In the genomic region with DNA sequence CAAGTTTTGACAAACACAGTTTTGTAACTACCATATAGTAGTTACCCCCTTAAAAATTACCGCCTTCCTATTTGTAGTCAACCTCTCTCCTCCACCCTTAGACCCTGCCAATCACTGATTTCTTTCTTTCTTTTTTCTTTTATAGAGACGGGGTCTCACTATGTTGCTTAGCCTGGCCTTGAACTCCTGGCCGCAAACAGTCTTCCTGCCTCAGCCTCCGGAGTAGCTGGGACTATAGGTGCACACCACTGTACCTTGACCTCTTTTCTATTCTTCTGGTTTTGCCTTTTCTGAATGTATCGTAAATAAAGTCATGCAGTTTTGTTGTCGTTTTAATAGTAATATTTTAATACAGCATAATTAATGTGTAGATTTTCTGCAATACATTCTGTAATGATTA, we compare ENCODE assay signal across 29 cellular contexts.
DNase-seq lines count a peak whose midpoint lies in the region; ATAC-seq, FAIRE-seq and TF ChIP-seq lines count a peak whose summit lies in the region.
"Had no signal": no experiment of that assay in that cellular context is flagged by ENCODE, and none has a peak within 500 bp of the region (broad histone marks: within the 10 kb centered on the region; RNA-seq: fewer than 3 reads in every experiment).

No MANE protein-coding gene starts in this region.

- H3K9ac ChIP-seq in HepG2 (ENCODE audit: insufficient read depth, low read depth, low read length) = no peak overlapping the region
- H3K9ac ChIP-seq: BLaER1; BLaER1 treated with 17β-estradiol and CSF1 and Interleukin-3, amounts not matched to agents 10 nM and 100 nM had no signal

- intact Hi-C loops in HepG2 (cut with micrococcal nuclease; ENCODE audit: unreplicated experiment) = no loop called here
- intact Hi-C loops in right lobe of liver (cut with DNase I) = no loop called here

- in situ Hi-C loops in HepG2 (cut with HindIII; ENCODE audit: extremely low pct_ligation_motif_present, low pct_unique_long_range_greater_than_20kb) = no loop called here

- TF ChIP-seq POLR2A in HepG2 (IDR thresholded peaks at IDR 0.05; ENCODE audit: insufficient read depth in 1 of 2, low read depth in 2 of 2, low read length in 2 of 2) (no peak), right lobe of liver (IDR thresholded peaks at IDR 0.05) (no peak)

- peak overlapping the region; percentile 0; the same call in 1 of the 2 replicates for H3K4me2 ChIP-seq in HepG2 (ENCODE audit: low read depth, low read length)
- H3K4me2 ChIP-seq: A549; BLaER1; BLaER1 treated with 17β-estradiol and CSF1 and Interleukin-3, amounts not matched to agents 10 nM and 100 nM had no signal

- H3K4me1 ChIP-seq in HepG2 (ENCODE audit: insufficient read depth, low read length) (peaks cover 77% of the 10 kb centered on the region), right lobe of liver (peaks cover 0 to 23% (median 6%) of the 10 kb centered on the region in 4 donors)
- H3K4me1 ChIP-seq: A549; BE2C; BLaER1; BLaER1 treated with 17β-estradiol and CSF1 and Interleukin-3, amounts not matched to agents 10 nM and 100 nM had no signal

- POLR2A ChIA-PET in HepG2 (lab: Yijun Ruan, JAX) = interaction anchor here (1.5 kb wide), 1 partner anchor 9 kb away, joined by 5 read pairs; no protein-coding TSS in a partner anchor

- H3K36me3 ChIP-seq in HepG2 (replicated peaks in 1 of 2; ENCODE audit: control insufficient read depth in 1 of 2, insufficient read depth in 2 of 2, low read length in 2 of 2) (no peaks in the 10 kb centered on the region), right lobe of liver (no peaks in the 10 kb centered on the region)
- H3K36me3 ChIP-seq: BE2C; BLaER1; BLaER1 treated with 17β-estradiol and CSF1 and Interleukin-3, amounts not matched to agents 10 nM and 100 nM had no signal

- TF ChIP-seq EP300 in HepG2 (IDR thresholded peaks at IDR 0.05; ENCODE audit: low read depth in 2 of 2, low read length in 2 of 2) = no peak
- no peak for TF ChIP-seq EP300 in HepG2 (CRISPR knock-in tag; IDR thresholded peaks at IDR 0.05; ENCODE audit: borderline replicate concordance)

- no peak overlapping the region for H2AFZ ChIP-seq in HepG2 (ENCODE audit: low read length)

- H3K27me3 ChIP-seq in HepG2 (ENCODE audit: control insufficient read depth in 1 of 2, insufficient read depth in 2 of 2, low read length in 2 of 2) = no peaks in the 10 kb centered on the region
- no peaks in the 10 kb centered on the region for H3K27me3 ChIP-seq in right lobe of liver
- H3K27me3 ChIP-seq: BE2C; BLaER1; BLaER1 treated with 17β-estradiol and CSF1 and Interleukin-3, amounts not matched to agents 10 nM and 100 nM had no signal

- no peak overlapping the region for H3K4me3 ChIP-seq in HepG2 (replicated peaks in 1 of 3; ENCODE audit: insufficient read depth in 1 of 3, low read depth in 2 of 3, low read length in 3 of 3)
- H3K4me3 ChIP-seq in right lobe of liver = no peak overlapping the region
- H3K4me3 ChIP-seq: A549; BLaER1; BLaER1 treated with 17β-estradiol and CSF1 and Interleukin-3, amounts not matched to agents 10 nM and 100 nM had no signal

- DNase-seq in HepG2 (ENCODE audit: low spot score) (no peak), right lobe of liver (no peak)
- DNase-seq: 8988T; ACHN; AML-193; BE2C; C1 segment of cervical spinal cord; Caco-2; Calu3; CD4-positive, alpha-beta memory T cell; CD4-positive, alpha-beta T cell; CD4-positive, CD25-positive, alpha-beta regulatory T cell; CD8-positive, alpha-beta memory T cell; CD8-positive, alpha-beta T cell; COR-L47; DMS 273 treated with DMSO at 0.1 percent for 48 hours; DMS153; DMS53; DMS79; DMS79 treated with DMSO at 0.1 percent for 48 hours; DND-41; EL had no signal

- H3K9me3 ChIP-seq in HepG2 (ENCODE audit: low read length) (no peaks in the 10 kb centered on the region), right lobe of liver (no peaks in the 10 kb centered on the region)
- H3K9me3 ChIP-seq: A549; BE2C; BLaER1; BLaER1 treated with 17β-estradiol and CSF1 and Interleukin-3, amounts not matched to agents 10 nM and 100 nM; Caco-2 had no signal

- CTCF ChIA-PET in HepG2 (lab: Yijun Ruan, JAX; ENCODE audit: low intra/inter-chr PET ratio, low total read pairs) = no interaction called here

- no peak overlapping the region for H3K27ac ChIP-seq in HepG2 (ENCODE audit: extremely low read length, insufficient read depth, low read length)
- H3K27ac ChIP-seq in right lobe of liver = no peak overlapping the region
- H3K27ac ChIP-seq: 22Rv1; A549; BLaER1; BLaER1 treated with 17β-estradiol and CSF1 and Interleukin-3, amounts not matched to agents 10 nM and 100 nM; C4-2B had no signal

- no peaks in the 10 kb centered on the region for H4K20me1 ChIP-seq in HepG2 (ENCODE audit: insufficient read depth, low read length)
- H4K20me1 ChIP-seq: BLaER1; BLaER1 treated with 17β-estradiol and CSF1 and Interleukin-3, amounts not matched to agents 10 nM and 100 nM had no signal

- no peak for TF ChIP-seq RAD21 in HepG2 (CRISPR knock-in tag; IDR thresholded peaks at IDR 0.05)

- TF ChIP-seq CTCF in HepG2 (CRISPR knock-in tag; IDR thresholded peaks at IDR 0.05) (no peak), right lobe of liver (IDR thresholded peaks at IDR 0.05) (no peak)

- BruUV-seq in HepG2 (replicated peaks; lab: Mats Ljungman, UMichigan) = no TSS peak

- 56% methylated on average over 6 of the region's 6 CpGs for WGBS in HepG2 (ENCODE audit: low lambda C conversion rate)
- 73% methylated on average over 6 of the region's 6 CpGs for WGBS in right lobe of liver (ENCODE audit: insufficient coverage, low coverage, low lambda C conversion rate, missing lambda C conversion rate)

- ATAC-seq in HepG2 (no peak), right lobe of liver (no peak)
- ATAC-seq: A549; CD8-positive, alpha-beta T cell had no signal

- no peak for FAIRE-seq in HepG2 (lab: Jason Lieb, UNC)
- FAIRE-seq: A204.1, A549, D721Med had no signal

- H3K79me2 ChIP-seq in HepG2 (ENCODE audit: insufficient read depth, low read length) = no peaks in the 10 kb centered on the region

TF ChIP-seq in HepG2, 621 proteins besides CTCF, POLR2A, EP300 and RAD21 (continues in another document):
- TF ChIP-seq TCF7 (IDR thresholded peaks at IDR 0.05; ENCODE audit: low read depth) (0 out of 2 replicates have a peak, but pooled peaks have one; percentile 6), RBAK (CRISPR knock-in tag; IDR thresholded peaks at IDR 0.05) (no peak), ZNF589 (CRISPR knock-in tag; conservative IDR thresholded peaks at IDR 0.05) (no peak), ZNF891 (CRISPR knock-in tag; IDR thresholded peaks at IDR 0.05) (no peak), ZNF33A (CRISPR knock-in tag; IDR thresholded peaks at IDR 0.05; ENCODE audit: borderline replicate concordance) (0 out of 2 replicates have a peak, but pooled peaks have one; percentile 10), MTA3 (CRISPR knock-in tag; IDR thresholded peaks at IDR 0.05) (no peak), RARA (CRISPR knock-in tag; IDR thresholded peaks at IDR 0.05) (peak; percentile 81), KDM3A (CRISPR knock-in tag; IDR thresholded peaks at IDR 0.05; ENCODE audit: low read depth) (no peak), KAT2B (IDR thresholded peaks at IDR 0.05; ENCODE audit: borderline replicate concordance, low read depth, low read length) (no peak), TMF1 (CRISPR knock-in tag; IDR thresholded peaks at IDR 0.05; ENCODE audit: low read depth) (no peak), RNF2 (conservative IDR thresholded peaks at IDR 0.05; ENCODE audit: low read depth) (no peak), GFI1 (CRISPR knock-in tag; IDR thresholded peaks at IDR 0.05; ENCODE audit: borderline replicate concordance) (0 out of 2 replicates have a peak, but pooled peaks have one; percentile 21), CHCHD3 (CRISPR knock-in tag; IDR thresholded peaks at IDR 0.05) (no peak), POLR2AphosphoS5 (IDR thresholded peaks at IDR 0.05; ENCODE audit: low read depth, low read length) (no peak), ZKSCAN1 (IDR thresholded peaks at IDR 0.05; ENCODE audit: low read length) (no peak), NR2F2 (IDR thresholded peaks at IDR 0.05; ENCODE audit: borderline replicate concordance, low read depth) (no peak), SIN3A (IDR thresholded peaks at IDR 0.05; ENCODE audit: borderline replicate concordance, low read depth, low read length) (no peak), SOX6 (IDR thresholded peaks at IDR 0.05) (no peak), SOX6 (CRISPR knock-in tag; IDR thresholded peaks at IDR 0.05) (peak; percentile 47), ZNF7 (CRISPR knock-in tag; IDR thresholded peaks at IDR 0.05) (peak; percentile 88), RELA (CRISPR knock-in tag; IDR thresholded peaks at IDR 0.05) (no peak), SMAD9 (CRISPR knock-in tag; IDR thresholded peaks at IDR 0.05) (no peak)
- TF ChIP-seq, protein P1, sequence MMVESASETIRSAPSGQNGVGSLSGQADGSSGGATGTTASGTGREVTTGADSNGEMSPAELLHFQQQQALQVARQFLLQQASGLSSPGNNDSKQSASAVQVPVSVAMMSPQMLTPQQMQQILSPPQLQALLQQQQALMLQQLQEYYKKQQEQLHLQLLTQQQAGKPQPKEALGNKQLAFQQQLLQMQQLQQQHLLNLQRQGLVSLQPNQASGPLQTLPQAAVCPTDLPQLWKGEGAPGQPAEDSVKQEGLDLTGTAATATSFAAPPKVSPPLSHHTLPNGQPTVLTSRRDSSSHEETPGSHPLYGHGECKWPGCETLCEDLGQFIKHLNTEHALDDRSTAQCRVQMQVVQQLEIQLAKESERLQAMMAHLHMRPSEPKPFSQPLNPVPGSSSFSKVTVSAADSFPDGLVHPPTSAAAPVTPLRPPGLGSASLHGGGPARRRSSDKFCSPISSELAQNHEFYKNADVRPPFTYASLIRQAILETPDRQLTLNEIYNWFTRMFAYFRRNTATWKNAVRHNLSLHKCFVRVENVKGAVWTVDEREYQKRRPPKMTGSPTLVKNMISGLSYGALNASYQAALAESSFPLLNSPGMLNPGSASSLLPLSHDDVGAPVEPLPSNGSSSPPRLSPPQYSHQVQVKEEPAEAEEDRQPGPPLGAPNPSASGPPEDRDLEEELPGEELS (CRISPR knock-in tag; IDR thresholded peaks at IDR 0.05) = 0 out of 2 replicates have a peak, but pooled peaks have one; percentile 17
